22 cellular contexts compared by ENCODE assay signal in the genomic region with DNA sequence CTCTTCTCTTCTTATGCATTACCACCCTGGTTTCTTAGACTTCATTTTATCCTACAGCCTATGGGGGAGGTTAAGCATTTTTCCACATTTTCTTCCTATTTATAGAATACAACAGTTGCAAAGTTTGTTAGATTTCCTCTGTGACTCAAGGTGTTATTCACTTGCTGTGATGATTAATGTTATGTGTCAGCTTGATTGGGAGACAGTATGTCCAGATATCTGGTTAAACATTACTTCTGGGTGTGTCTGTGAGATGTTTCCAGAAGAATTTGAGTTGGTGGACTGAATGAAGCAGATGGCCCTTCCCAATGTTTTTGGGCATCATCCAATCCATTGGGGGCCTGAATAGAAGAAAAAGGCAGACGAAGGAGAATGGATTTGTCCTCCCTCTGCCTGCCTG.
DNase-seq lines count a peak whose midpoint lies in the region; ATAC-seq and TF ChIP-seq lines count a peak whose summit lies in the region.
"Had no signal": no experiment of that assay in that cellular context is flagged by ENCODE, and none has a peak within 500 bp of the region (broad histone marks: within the 10 kb centered on the region; RNA-seq: fewer than 3 reads in every experiment).

No MANE protein-coding gene starts in this region.

- H3K27ac Mint-ChIP-seq in natural killer cell, result no peak overlapping the region
- H3K27ac Mint-ChIP-seq: activated naive CD8-positive, alpha-beta T cell treated with anti-CD3 and anti-CD28 coated beads for 36 hours; activated T-helper 17 cell treated with anti-CD3 and anti-CD28 coated beads, Interleukin-2, amount 50 U/mL, for 72 hours; WTC11 had no signal

- H3K27me3 ChIP-seq in SJSA1 (replicated peaks), result no peaks in the 10 kb centered on the region
- H3K27me3 ChIP-seq in foreskin keratinocyte, result no peaks in the 10 kb centered on the region
- H3K27me3 ChIP-seq in skeletal muscle satellite cell (ENCODE audit: control insufficient read depth, insufficient read depth, low read length), result no peaks in the 10 kb centered on the region
- H3K27me3 ChIP-seq: suprapubic skin had no signal

- no peaks in the 10 kb centered on the region for H3K9me3 ChIP-seq in SJSA1 (replicated peaks)
- H3K9me3 ChIP-seq in skeletal muscle satellite cell (replicated peaks; ENCODE audit: low read length), result no peaks in the 10 kb centered on the region
- H3K9me3 ChIP-seq: suprapubic skin had no signal

- H3K27me3 Mint-ChIP-seq in natural killer cell (ENCODE audit: low read depth in 2 of 2), result no peaks in the 10 kb centered on the region
- H3K27me3 Mint-ChIP-seq: activated naive CD8-positive, alpha-beta T cell treated with anti-CD3 and anti-CD28 coated beads for 36 hours; activated T-helper 17 cell treated with anti-CD3 and anti-CD28 coated beads, Interleukin-2, amount 50 U/mL, for 72 hours had no signal

- DNase-seq in HK-2 (ENCODE audit: unreplicated experiment) (peak; percentile 10), SJSA1 (ENCODE audit: low read depth in 1 of 2, low spot score in 2 of 2) (peak; percentile 58 to 72), foreskin keratinocyte (peak; percentile 39 to 64), activated gamma-delta T cell (lab: John Stamatoyannopoulos, UW) (no peak), natural killer cell (no peak)
- DNase-seq: activated CD4-positive, alpha-beta T cell treated with anti-CD3 and anti-CD28 coated beads, Interleukin-2, amount 50 U/mL, for 4 hours; activated CD8-positive, alpha-beta memory T cell treated with anti-CD3 and anti-CD28 coated beads, Interleukin-2, amount 50 U/mL, for 4 hours; activated naive CD8-positive, alpha-beta T cell treated with anti-CD3 and anti-CD28 coated beads for 36 hours; AML-193; effector memory CD4-positive, alpha-beta T cell; left ventricle myocardium superior; midbrain; NCI-H1105 treated with DMSO at 0.1 percent for 48 hours; NK-92 treated with Interleukin-12 subunit alpha and Interleukin-12 subunit beta, amount 100 ng/mL, for 24 hours; posterior cingulate gyrus; T-helper 9 cell had no signal

- ATAC-seq in foreskin keratinocyte (peak; percentile 66), natural killer cell (no peak), HG03159 (IDR thresholded peaks at IDR 0.05; ENCODE audit: unreplicated experiment) (no peak)
- ATAC-seq: activated T-helper 17 cell treated with anti-CD3 and anti-CD28 coated beads, Interleukin-2, amount 50 U/mL, for 72 hours; left ventricle myocardium superior; Panc1; WTC11 had no signal

- peak overlapping the region; percentile 60 for H3K9ac ChIP-seq in skeletal muscle satellite cell (ENCODE audit: low read depth, low read length)

- H3K36me3 ChIP-seq in SJSA1, result peaks cover 21% of the 10 kb centered on the region
- no peaks in the 10 kb centered on the region for H3K36me3 ChIP-seq in skeletal muscle satellite cell (ENCODE audit: insufficient read depth, low read length)
- H3K36me3 ChIP-seq: suprapubic skin had no signal

- TF ChIP-seq CTCF in foreskin keratinocyte (conservative IDR thresholded peaks at IDR 0.05) (no peak), natural killer cell (IDR thresholded peaks at IDR 0.05) (no peak)

- no peak overlapping the region for H3K4me2 ChIP-seq in skeletal muscle satellite cell (ENCODE audit: low read length)

- peaks cover 17 to 25% of the 10 kb centered on the region in 2 donors for H3K9me3 Mint-ChIP-seq in natural killer cell

- H3K4me3 ChIP-seq in SJSA1, result no peak overlapping the region
- no peak overlapping the region for H3K4me3 ChIP-seq in skeletal muscle satellite cell (ENCODE audit: low read length)
- H3K4me3 ChIP-seq: suprapubic skin had no signal

- intact Hi-C loops in natural killer cell (cut with micrococcal nuclease), result no loop called here

- H3K4me1 ChIP-seq in SJSA1 (replicated peaks) (peaks cover 57% of the 10 kb centered on the region), foreskin keratinocyte (no peaks in the 10 kb centered on the region), skeletal muscle satellite cell (ENCODE audit: control insufficient read depth, insufficient read depth, low read length) (peaks cover 42% of the 10 kb centered on the region)
- H3K4me1 ChIP-seq: suprapubic skin had no signal

- peaks cover 6% of the 10 kb centered on the region for H3K36me3 Mint-ChIP-seq in natural killer cell
- H3K36me3 Mint-ChIP-seq: activated naive CD8-positive, alpha-beta T cell treated with anti-CD3 and anti-CD28 coated beads for 36 hours had no signal

- H3K27ac ChIP-seq in SJSA1, result peak overlapping the region; percentile 85
- H3K27ac ChIP-seq in foreskin keratinocyte, result no peak overlapping the region
- H3K27ac ChIP-seq: suprapubic skin had no signal

- H3K4me1 Mint-ChIP-seq in natural killer cell, result no peaks in the 10 kb centered on the region
- H3K4me1 Mint-ChIP-seq: activated naive CD8-positive, alpha-beta T cell treated with anti-CD3 and anti-CD28 coated beads for 36 hours; activated T-helper 17 cell treated with anti-CD3 and anti-CD28 coated beads, Interleukin-2, amount 50 U/mL, for 72 hours; WTC11 had no signal

- no peak overlapping the region for H3K4me3 Mint-ChIP-seq in natural killer cell
- H3K4me3 Mint-ChIP-seq: activated naive CD8-positive, alpha-beta T cell treated with anti-CD3 and anti-CD28 coated beads for 36 hours; activated T-helper 17 cell treated with anti-CD3 and anti-CD28 coated beads, Interleukin-2, amount 50 U/mL, for 72 hours; WTC11 had no signal

Comparison
In these comparisons a context has a peak if more than half of its experiments do, and no peak if none do; other contexts are left out.
1. DNase-seq: peak in HK-2 (single experiment), SJSA1 (2 of 2) and foreskin keratinocyte (2 of 2); none in activated gamma-delta T cell (single experiment) and natural killer cell (single experiment).